In genomic region chr21:43717166-43717853, GRCh38 we compare ENCODE assay signal across 14 cellular contexts. TPM values are rescaled to one million over a fixed set of nuclear protein-coding genes. Genes with fewer than 3 reads are reported as not detected.
A peak's percentile ranks its signal among the peaks of the same experiment; 100 is the strongest.
DNase-seq lines count a peak whose midpoint lies in the region; ATAC-seq and TF ChIP-seq lines count a peak whose summit lies in the region.
"Had no signal": no experiment of that assay in that cellular context is flagged by ENCODE, and none has a peak within 500 bp of the region (broad histone marks: within the 10 kb centered on the region; RNA-seq: fewer than 3 reads in every experiment).

No MANE protein-coding gene starts in this region.

- H3K4me1 ChIP-seq in BLaER1 (peaks cover 57% of the 10 kb centered on the region), mucosa of descending colon (ENCODE audit: low read depth) (peaks cover 34% of the 10 kb centered on the region), upper lobe of left lung (peaks cover 30 to 37% (median 32%) of the 10 kb centered on the region in 4 donors)

- H3K27ac ChIP-seq in BLaER1: no peak overlapping the region
- no peak overlapping the region for H3K27ac ChIP-seq in upper lobe of left lung
- H3K27ac ChIP-seq: brain microvascular endothelial cell, epithelial cell of prostate had no signal

- intact Hi-C loops in mucosa of descending colon (cut with DNase I, micrococcal nuclease): no loop called here

- no peaks in the 10 kb centered on the region for H3K36me3 ChIP-seq in BLaER1
- no peaks in the 10 kb centered on the region for H3K36me3 ChIP-seq in mucosa of descending colon (ENCODE audit: low read depth)
- no peaks in the 10 kb centered on the region for H3K36me3 ChIP-seq in upper lobe of left lung
- H3K36me3 ChIP-seq: brain microvascular endothelial cell had no signal

- H3K4me3 Mint-ChIP-seq in T-cell: peak overlapping the region; percentile 81 to 86 (median 85)

- peaks cover 23 to 27% (median 27%) of the 10 kb centered on the region in 3 donors for H3K4me1 Mint-ChIP-seq in T-cell

- CTCF ChIA-PET in T-cell (lab: Charles Lee): interaction anchor here in 1 of 2 donors (0.5 to 0.8 kb wide), 2 partner anchors 198 to 1140 kb away, joined by 3 to 4 read pairs; no protein-coding TSS in a partner anchor

- no peaks in the 10 kb centered on the region for H3K36me3 Mint-ChIP-seq in T-cell

- ATAC-seq in T-cell (replicated peaks in 1 of 4): no peak
- no peak for ATAC-seq in mucosa of descending colon
- ATAC-seq in upper lobe of left lung (ENCODE audit: low FRiP score in 2 of 2): no peak
- ATAC-seq: stimulated activated naive CD8-positive, alpha-beta T cell treated with anti-CD3 and anti-CD28 coated beads, Interleukin-15, amount 100 ng/mL, for 72 hours had no signal

- POLR2A ChIA-PET in T-cell (lab: Charles Lee): interaction anchor here in 1 of 2 donors (0.6 kb wide), 1 partner anchor 41 kb away, joined by 3 read pairs; no protein-coding TSS in a partner anchor

- H3K9me3 Mint-ChIP-seq in T-cell: no peaks in the 10 kb centered on the region
- H3K9me3 Mint-ChIP-seq: stimulated activated naive CD8-positive, alpha-beta T cell treated with anti-CD3 and anti-CD28 coated beads, Interleukin-15, amount 100 ng/mL, for 72 hours had no signal

- TF ChIP-seq POLR2A in upper lobe of left lung (IDR thresholded peaks at IDR 0.05): no peak

- peaks cover 37% of the 10 kb centered on the region for H4K20me1 ChIP-seq in BLaER1

- no peak overlapping the region for H3K9ac ChIP-seq in BLaER1

- H3K27me3 ChIP-seq in BLaER1 (peaks cover 17% of the 10 kb centered on the region; the same call in 1 of the 2 replicates), upper lobe of left lung (no peaks in the 10 kb centered on the region)
- H3K27me3 ChIP-seq: brain microvascular endothelial cell had no signal

- WGBS in upper lobe of left lung, 2 donors: 76 to 87% methylated on average over 13 of the region's 13 CpGs

- H3K9me3 ChIP-seq in BLaER1 (no peaks in the 10 kb centered on the region), mucosa of descending colon (no peaks in the 10 kb centered on the region), upper lobe of left lung (no peaks in the 10 kb centered on the region)

- no peaks in the 10 kb centered on the region for H3K27me3 Mint-ChIP-seq in T-cell

- no peak for TF ChIP-seq EP300 in upper lobe of left lung (IDR thresholded peaks at IDR 0.05)

- no peak for TF ChIP-seq CTCF in GM12865 (IDR thresholded peaks at IDR 0.05; ENCODE audit: insufficient read depth, low read depth, low read length, missing control alignments)
- no peak for TF ChIP-seq CTCF in mucosa of descending colon (IDR thresholded peaks at IDR 0.05)
- TF ChIP-seq CTCF in upper lobe of left lung (IDR thresholded peaks at IDR 0.05): no peak

- peak; percentile 51 for DNase-seq in GM12865 (ENCODE audit: low read depth)
- DNase-seq in T-cell: no peak
- peak in 2 of 3 donors; percentile 46 to 54 for DNase-seq in mucosa of descending colon
- DNase-seq in NCI-H2196 treated with DMSO at 0.1 percent for 48 hours (lab: John Stamatoyannopoulos, UW; ENCODE audit: unreplicated experiment): no peak
- DNase-seq in T-helper 9 cell: no peak
- DNase-seq in upper lobe of left lung: no peak
- no peak for DNase-seq in stimulated activated CD4-positive, alpha-beta T cell treated with anti-CD3 and anti-CD28 coated beads, Interleukin-2, amount 100 ng/mL, for 48 hours
- DNase-seq: brain microvascular endothelial cell; hypothalamus; NCI-H146; stimulated activated CD4-positive, alpha-beta T cell treated with anti-CD3 and anti-CD28 coated beads, Interleukin-2, amount 100 ng/mL, for 24 hours; stimulated activated naive CD8-positive, alpha-beta T cell treated with anti-CD3 and anti-CD28 coated beads, Interleukin-15, amount 100 ng/mL, for 72 hours had no signal

- H3K4me3 ChIP-seq in BLaER1 (no peak overlapping the region), GM12865 (ENCODE audit: low read depth, low read length) (no peak overlapping the region), mucosa of descending colon (no peak overlapping the region), upper lobe of left lung (no peak overlapping the region)

- H3K4me2 ChIP-seq in BLaER1: peak overlapping the region; percentile 65

- no peak overlapping the region for H3K27ac Mint-ChIP-seq in T-cell

RNA-seq across cellular contexts. Expression of gene PDXK, which starts 1.6 kb away (rescaled TPM):
- total RNA-seq in T-cell (100 to 1,000 TPM in 1 of 5 donors, 10 to 100 TPM in 4; 70.8 to 100 (median 80.2) TPM), mucosa of descending colon (100 to 1,000 TPM; 113 to 179 (median 161) TPM), upper lobe of left lung (100 to 1,000 TPM; 105 to 301 (median 207) TPM)

RNA-seq across cellular contexts. Expression of gene RRP1B, which starts 58.0 kb away (rescaled TPM):
- total RNA-seq in T-cell (10 to 100 TPM; 33.9 to 39.3 (median 37.8) TPM), mucosa of descending colon (10 to 100 TPM; 11.1 to 22.5 (median 14.8) TPM), upper lobe of left lung (10 to 100 TPM; 11.5 to 22.8 (median 19.7) TPM)

RNA-seq across cellular contexts. Expression of gene HSF2BP, which starts 58.0 kb away (rescaled TPM):
- 1 to 10 TPM in 2 of 5 donors, under 1 TPM in 3; 0.60 to 2.2 (median 0.80) TPM for total RNA-seq in T-cell
- under 1 TPM; 0.32 to 0.48 (median 0.47) TPM for total RNA-seq in mucosa of descending colon
- under 1 TPM in 4 of 6 donors, not detected in 2; 0.40 to 0.91 (median 0.45) TPM for total RNA-seq in upper lobe of left lung

RNA-seq across cellular contexts. Expression of gene CSTB, which starts 58.8 kb away (rescaled TPM):
- total RNA-seq in T-cell: 10 to 100 TPM; 19.0 to 34.7 (median 25.9) TPM
- total RNA-seq in mucosa of descending colon: 10 to 100 TPM; 36.2 to 64.5 (median 56.8) TPM
- 100 to 1,000 TPM in 2 of 6 donors, 10 to 100 TPM in 4; 19.9 to 122 (median 51.3) TPM for total RNA-seq in upper lobe of left lung

Comparison
In these comparisons a context has a peak if more than half of its experiments do, and no peak if none do; other contexts are left out.
1. DNase-seq: peak in GM12865 (single experiment) and mucosa of descending colon (2 of 3); none in T-cell (0 of 34), NCI-H2196 treated with DMSO at 0.1 percent for 48 hours (single experiment), T-helper 9 cell (single experiment), upper lobe of left lung (0 of 2) and stimulated activated CD4-positive, alpha-beta T cell treated with anti-CD3 and anti-CD28 coated beads, Interleukin-2, amount 100 ng/mL, for 48 hours (0 of 2).